8 cellular contexts compared by ENCODE assay signal in the genomic region with DNA sequence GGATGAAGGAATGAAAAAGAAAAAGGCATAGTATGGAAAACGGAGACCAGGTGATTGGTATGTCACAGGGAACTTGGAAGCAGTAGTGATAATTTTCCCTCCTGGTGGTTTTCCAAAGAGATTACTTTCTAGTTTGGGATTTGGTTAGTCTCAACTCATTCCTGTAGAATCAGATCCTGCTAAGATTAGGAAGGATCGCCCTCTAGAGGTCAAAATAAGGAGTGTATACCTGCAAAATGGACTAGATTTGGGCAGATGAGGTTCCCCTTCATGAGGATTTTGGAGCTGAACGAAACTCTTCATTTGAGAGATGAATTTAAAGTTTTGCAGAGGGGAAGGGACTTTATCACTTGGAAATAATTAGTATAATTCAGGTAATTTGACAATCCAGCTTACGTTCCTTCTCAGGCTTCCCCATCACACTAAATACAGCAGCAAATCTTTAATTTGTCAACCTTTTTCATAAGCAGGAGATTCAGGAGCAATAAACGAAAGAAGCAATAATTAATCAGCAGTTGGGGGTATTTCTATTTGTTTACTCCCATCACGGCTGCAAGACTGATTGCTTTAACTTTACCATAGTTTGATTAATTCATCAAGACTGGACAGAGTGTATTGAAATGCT.
DNase-seq lines count a peak whose midpoint lies in the region; ATAC-seq and TF ChIP-seq lines count a peak whose summit lies in the region.

No MANE protein-coding gene starts in this region.

- H3K36me3 ChIP-seq in esophagus squamous epithelium, result no peaks in the 10 kb centered on the region

- H3K4me3 Mint-ChIP-seq in nephron progenitor cell, result no peak overlapping the region

- intact Hi-C loops in esophagus squamous epithelium (cut with DNase I), result loop anchor here (5.0 kb wide), 1 partner anchor 294 kb away; no protein-coding TSS in a partner anchor

- peaks cover 4% of the 10 kb centered on the region for H3K27me3 Mint-ChIP-seq in nephron progenitor cell (ENCODE audit: low read depth, poor library complexity)

- H3K4me3 ChIP-seq in esophagus squamous epithelium, result no peak overlapping the region

- H3K27ac ChIP-seq in esophagus squamous epithelium, result no peak overlapping the region

- TF ChIP-seq POLR2A in esophagus squamous epithelium (IDR thresholded peaks at IDR 0.05), result no peak

- H3K9me3 Mint-ChIP-seq in nephron progenitor cell, result peaks cover 16% of the 10 kb centered on the region

- peak; percentile 70 for DNase-seq in DMS153 treated with DMSO at 0.1 percent for 48 hours (lab: John Stamatoyannopoulos, UW; ENCODE audit: unreplicated experiment)
- DNase-seq in M059J (ENCODE audit: low read depth), result peak; percentile 64
- DNase-seq in SKM-1 (lab: John Stamatoyannopoulos, UW; ENCODE audit: unreplicated experiment), result peak; percentile 41
- DNase-seq in esophagus squamous epithelium (lab: John Stamatoyannopoulos, UW), result no peak
- peak; percentile 18 for DNase-seq in nephron progenitor cell

- ATAC-seq in GM21360 (IDR thresholded peaks at IDR 0.05; ENCODE audit: unreplicated experiment), result peak; percentile 63
- no peak for ATAC-seq in HG03457 (IDR thresholded peaks at IDR 0.05; ENCODE audit: unreplicated experiment)
- ATAC-seq in HG03571 (IDR thresholded peaks at IDR 0.05; ENCODE audit: unreplicated experiment), result no peak

- WGBS in esophagus squamous epithelium, 2 donors, result 4 to 12% methylated on average over 6 of the region's 6 CpGs

- H3K4me1 Mint-ChIP-seq in nephron progenitor cell, result no peaks in the 10 kb centered on the region

- H3K4me1 ChIP-seq in esophagus squamous epithelium, result no peaks in the 10 kb centered on the region

- TF ChIP-seq CTCF in esophagus squamous epithelium (IDR thresholded peaks at IDR 0.05) (peak; percentile 56 to 77 (median 70)), nephron progenitor cell (IDR thresholded peaks at IDR 0.05) (peak; percentile 77)

- H3K36me3 Mint-ChIP-seq in nephron progenitor cell (ENCODE audit: low read depth), result peaks cover 5% of the 10 kb centered on the region

- H3K27me3 ChIP-seq in esophagus squamous epithelium, result no peaks in the 10 kb centered on the region

- no peaks in the 10 kb centered on the region for H3K9me3 ChIP-seq in esophagus squamous epithelium

- no peak overlapping the region for H3K27ac Mint-ChIP-seq in nephron progenitor cell
